19 cellular contexts compared by ENCODE assay signal in genomic region chr6:110105296-110105695, GRCh38.
"Had no signal": no experiment of that assay in that cellular context is flagged by ENCODE, and none has a peak within 500 bp of the region (broad histone marks: within the 10 kb centered on the region; RNA-seq: fewer than 3 reads in every experiment).

No MANE protein-coding gene starts in this region.

- DNase-seq: KBM-7, MV-4-11, NCI-H1048, NCI-H1436, NCI-H187, NCI-H2029, NCI-H2081 treated with DMSO at 0.1 percent for 48 hours, NCI-H2171, NCI-H226, NCI-H446, NCI-H510A, NCI-H524 treated with DMSO at 0.1 percent for 48 hours, NCI-H69, NCI-H774, SHP77 had no signal

- FAIRE-seq: HTR-8/SVneo had no signal

- H3K27ac ChIP-seq: HL-60, RWPE1 had no signal

- ATAC-seq: SK-N-SH treated with all-trans-retinoic acid at 6 μM for 48 hours had no signal
